Comparison of ENCODE assay signal across 8 cellular contexts in genomic region chr5:54753034-54753433, GRCh38.
A peak's percentile ranks its signal among the peaks of the same experiment; 100 is the strongest.
DNase-seq lines count a peak whose midpoint lies in the region; ATAC-seq and TF ChIP-seq lines count a peak whose summit lies in the region.

No MANE protein-coding gene starts in this region.

- no peaks in the 10 kb centered on the region for H3K27me3 Mint-ChIP-seq in WTC11 (ENCODE audit: low read depth)
- H3K27me3 Mint-ChIP-seq in activated CD8-positive, alpha-beta memory T cell treated with anti-CD3 and anti-CD28 coated beads, Interleukin-2, amount 10 ng/mL, durations not matched to agents 7 days and 5 days: no peaks in the 10 kb centered on the region

- POLR2A ChIA-PET in WTC11 (lab: Charles Lee): no interaction called here

- ATAC-seq in GM18867 (IDR thresholded peaks at IDR 0.05; ENCODE audit: unreplicated experiment) (peak; percentile 92), HG02840 (IDR thresholded peaks at IDR 0.05; ENCODE audit: low FRiP score, unreplicated experiment) (peak; percentile 67), WTC11 (no peak)
- no peak for ATAC-seq in activated CD8-positive, alpha-beta memory T cell treated with anti-CD3 and anti-CD28 coated beads, Interleukin-2, amount 10 ng/mL, durations not matched to agents 7 days and 5 days

- no peak for TF ChIP-seq CTCF in WTC11 (IDR thresholded peaks at IDR 0.05)

- no peaks in the 10 kb centered on the region for H3K4me1 Mint-ChIP-seq in WTC11
- H3K4me1 Mint-ChIP-seq in activated CD8-positive, alpha-beta memory T cell treated with anti-CD3 and anti-CD28 coated beads, Interleukin-2, amount 10 ng/mL, durations not matched to agents 7 days and 5 days: peaks cover 16% of the 10 kb centered on the region

- CTCF ChIA-PET in WTC11 (lab: Charles Lee): no interaction called here
- CTCF ChIA-PET in activated CD8-positive, alpha-beta memory T cell treated with anti-CD3 and anti-CD28 coated beads, Interleukin-2, amount 10 ng/mL, durations not matched to agents 7 days and 5 days (lab: Charles Lee): no interaction called here

- DNase-seq in RPMI8226 (peak; percentile 84), kidney tubule cell (ENCODE audit: low spot score) (peak; percentile 49), WTC11 (ENCODE audit: low spot score) (no peak), iPS-NIHi11 (ENCODE audit: low spot score) (no peak), LoVo (ENCODE audit: low spot score) (no peak)
- DNase-seq in activated CD8-positive, alpha-beta memory T cell treated with anti-CD3 and anti-CD28 coated beads, Interleukin-2, amount 10 ng/mL, durations not matched to agents 7 days and 5 days: no peak

- H3K36me3 Mint-ChIP-seq in WTC11: no peaks in the 10 kb centered on the region
- peaks cover 11% of the 10 kb centered on the region for H3K36me3 Mint-ChIP-seq in activated CD8-positive, alpha-beta memory T cell treated with anti-CD3 and anti-CD28 coated beads, Interleukin-2, amount 10 ng/mL, durations not matched to agents 7 days and 5 days

- no peak overlapping the region for H3K4me3 Mint-ChIP-seq in WTC11
- H3K4me3 Mint-ChIP-seq in activated CD8-positive, alpha-beta memory T cell treated with anti-CD3 and anti-CD28 coated beads, Interleukin-2, amount 10 ng/mL, durations not matched to agents 7 days and 5 days: no peak overlapping the region

- H3K27ac Mint-ChIP-seq in WTC11: no peak overlapping the region
- no peak overlapping the region for H3K27ac Mint-ChIP-seq in activated CD8-positive, alpha-beta memory T cell treated with anti-CD3 and anti-CD28 coated beads, Interleukin-2, amount 10 ng/mL, durations not matched to agents 7 days and 5 days

- H3K9me3 Mint-ChIP-seq in WTC11: peaks cover 5% of the 10 kb centered on the region; the same call in 1 of the 2 replicates
- peaks cover 11% of the 10 kb centered on the region for H3K9me3 Mint-ChIP-seq in activated CD8-positive, alpha-beta memory T cell treated with anti-CD3 and anti-CD28 coated beads, Interleukin-2, amount 10 ng/mL, durations not matched to agents 7 days and 5 days (ENCODE audit: low read depth)

TF ChIP-seq in WTC11, 78 proteins besides CTCF, POLR2A, EP300 and RAD21:
- TF ChIP-seq ZNF532 (CRISPR knock-in tag; IDR thresholded peaks at IDR 0.05; ENCODE audit: borderline replicate concordance) (no peak), CBFB (CRISPR knock-in tag; IDR thresholded peaks at IDR 0.05; ENCODE audit: low read depth) (no peak), ZNF396 (CRISPR knock-in tag; IDR thresholded peaks at IDR 0.05; ENCODE audit: borderline replicate concordance) (no peak), ZNF317 (CRISPR knock-in tag; IDR thresholded peaks at IDR 0.05; ENCODE audit: borderline replicate concordance, low read depth) (no peak), SOX15 (CRISPR knock-in tag; IDR thresholded peaks at IDR 0.05) (no peak), KAT7 (CRISPR knock-in tag; IDR thresholded peaks at IDR 0.05; ENCODE audit: borderline replicate concordance) (no peak), RORB (CRISPR knock-in tag; IDR thresholded peaks at IDR 0.05) (no peak)

Comparison
In these comparisons a context has a peak if more than half of its experiments do, and no peak if none do; other contexts are left out.
1. ATAC-seq: peak in GM18867 (single experiment) and HG02840 (single experiment); none in WTC11 (single experiment) and activated CD8-positive, alpha-beta memory T cell treated with anti-CD3 and anti-CD28 coated beads, Interleukin-2, amount 10 ng/mL, durations not matched to agents 7 days and 5 days (single experiment).
2. DNase-seq: peak in RPMI8226 (single experiment) and kidney tubule cell (single experiment); none in WTC11 (single experiment), activated CD8-positive, alpha-beta memory T cell treated with anti-CD3 and anti-CD28 coated beads, Interleukin-2, amount 10 ng/mL, durations not matched to agents 7 days and 5 days (single experiment), iPS-NIHi11 (single experiment) and LoVo (single experiment).